1 cellular context compared by ENCODE assay signal in the genomic region with DNA sequence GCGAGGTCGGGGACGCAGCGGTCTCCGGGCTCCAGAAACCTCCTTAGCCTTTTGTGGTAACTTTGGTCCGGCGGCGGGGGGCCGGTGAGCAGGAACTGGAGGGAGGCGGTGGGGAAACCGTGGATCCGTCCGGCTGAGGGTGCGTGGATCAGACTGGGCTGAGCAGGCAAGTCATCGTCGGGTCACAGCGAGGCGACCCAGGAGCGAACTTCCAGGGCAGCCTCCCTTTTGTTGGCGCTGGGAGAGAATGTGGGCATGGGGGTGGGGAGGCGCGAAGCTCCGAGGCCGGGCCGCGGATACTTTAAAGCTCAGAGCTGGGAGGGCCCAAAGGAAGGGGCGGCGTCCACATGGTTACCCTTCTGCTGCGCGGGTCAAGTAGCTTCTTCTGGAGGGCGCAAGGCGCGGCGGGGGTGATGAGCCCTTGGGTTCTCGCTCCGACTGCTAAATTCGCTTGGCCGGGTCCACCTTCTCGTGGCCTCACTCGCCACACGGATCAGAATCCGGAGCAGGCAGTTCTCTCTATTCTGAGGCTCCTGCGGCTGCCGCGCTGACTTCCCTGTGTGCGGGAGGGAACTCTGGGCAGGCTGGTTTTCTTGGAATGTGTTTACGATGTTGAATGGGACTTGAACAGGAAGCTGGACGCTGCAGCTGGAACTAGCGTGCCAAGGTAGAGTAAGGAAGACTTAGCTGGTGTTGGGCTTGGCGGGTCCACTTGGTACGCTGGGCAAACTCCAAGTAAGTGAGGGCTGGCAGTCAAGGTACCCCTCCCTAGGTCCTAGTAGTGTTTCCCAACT.
A peak's percentile ranks its signal among the peaks of the same experiment; 100 is the strongest.
TF ChIP-seq lines count a peak whose summit lies in the region.

No MANE protein-coding gene starts in this region.

TF ChIP-seq in HepG2, 621 proteins besides CTCF, POLR2A, EP300 and RAD21:
- TF ChIP-seq SUZ12 (IDR thresholded peaks at IDR 0.05; ENCODE audit: low read depth, low read length) = no peak
- TF ChIP-seq ARID2 (CRISPR knock-in tag; IDR thresholded peaks at IDR 0.05; ENCODE audit: borderline replicate concordance) = no peak
- peak; percentile 78 for TF ChIP-seq ZNF563 (CRISPR knock-in tag; IDR thresholded peaks at IDR 0.05)
- no peak for TF ChIP-seq PRDM4 (CRISPR knock-in tag; IDR thresholded peaks at IDR 0.05; ENCODE audit: borderline replicate concordance)
TF ChIP-seq in HepG2: peak in this region for 1.
